Comparison of ENCODE assay signal across 9 cellular contexts in genomic region chr5:14258840-14259239, GRCh38.
DNase-seq lines count a peak whose midpoint lies in the region; ATAC-seq, FAIRE-seq and TF ChIP-seq lines count a peak whose summit lies in the region.
"Had no signal": no experiment of that assay in that cellular context is flagged by ENCODE, and none has a peak within 500 bp of the region (broad histone marks: within the 10 kb centered on the region; RNA-seq: fewer than 3 reads in every experiment).

No MANE protein-coding gene starts in this region.

- H3K4me3 ChIP-seq in IMR-90 (ENCODE audit: insufficient read depth, low read depth, low read length), result no peak overlapping the region
- H3K4me3 ChIP-seq: breast epithelium had no signal

- H4K5ac ChIP-seq in IMR-90 (ENCODE audit: low read depth, low read length), result peak overlapping the region; percentile 45

- no peaks in the 10 kb centered on the region for H3K27me3 ChIP-seq in IMR-90 (ENCODE audit: control insufficient read depth, insufficient read depth, low read length)
- H3K27me3 ChIP-seq: breast epithelium had no signal

- H4K91ac ChIP-seq in IMR-90 (ENCODE audit: insufficient read depth, low read depth, low read length), result peak overlapping the region; percentile 50; the same call in 1 of the 2 replicates

- TF ChIP-seq CTCF in GM12872 (IDR thresholded peaks at IDR 0.05; ENCODE audit: insufficient read depth, low read depth, low read length), result peak; percentile 45; the same call in 2 of the 3 replicates
- 0 out of 2 replicates have a peak, but pooled peaks have one; percentile 3 for TF ChIP-seq CTCF in IMR-90 (conservative IDR thresholded peaks at IDR 0.05; ENCODE audit: low read depth, low read length)

- DNase-seq in IMR-90 (no peak), immature natural killer cell (peak in 2 of 3 donors; percentile 17 to 19), SHP77 (lab: John Stamatoyannopoulos, UW) (no peak), HTR-8/SVneo (ENCODE audit: insufficient read length, low spot score) (no peak)
- no peak for DNase-seq in activated CD4-positive, CD25-positive, alpha-beta regulatory T cell treated with anti-CD3 and anti-CD28 coated beads, Interleukin-2, amount 50 U/mL, for 72 hours

- FAIRE-seq in HTR-8/SVneo (lab: Jason Lieb, UNC), result no peak

- peaks cover 96% of the 10 kb centered on the region for H4K20me1 ChIP-seq in IMR-90 (ENCODE audit: insufficient read depth, low read length)

- intact Hi-C loops in IMR-90 (cut with micrococcal nuclease), result no loop called here

- peak overlapping the region; percentile 69 for H3K4ac ChIP-seq in IMR-90 (ENCODE audit: low read depth, low read length)

- ATAC-seq in GM21619 (IDR thresholded peaks at IDR 0.05; ENCODE audit: unreplicated experiment), result peak; percentile 27
- ATAC-seq in IMR-90 (ENCODE audit: low read depth), result peak; percentile 5; the same call in 1 of the 2 replicates
- no peak for ATAC-seq in GM21526 (IDR thresholded peaks at IDR 0.05; ENCODE audit: low FRiP score, unreplicated experiment)

- H2AK9ac ChIP-seq in IMR-90 (replicated peaks; ENCODE audit: low read depth, low read length, poor library complexity), result no peak overlapping the region

- in situ Hi-C loops in IMR-90 (cut with MboI; ENCODE audit: low sequenced_read_pairs), result no loop called here

- H2BK120ac ChIP-seq in IMR-90 (ENCODE audit: low read depth, low read length), result peak overlapping the region; percentile 9; the same call in 1 of the 2 replicates

- H3K4me1 ChIP-seq in IMR-90 (ENCODE audit: control insufficient read depth, insufficient read depth, low read length), result peaks cover 49% of the 10 kb centered on the region

- peak overlapping the region; percentile 70 for H3K14ac ChIP-seq in IMR-90 (replicated peaks; ENCODE audit: low read depth, low read length)

- no CpG with 5 or more reads among the region's 11 CpGs for WGBS in IMR-90 (ENCODE audit: extremely low coverage in 2 of 2, insufficient read length in 1 of 2), 2 experiments

- peak overlapping the region; percentile 75 for H3K27ac ChIP-seq in IMR-90 (ENCODE audit: insufficient read depth, low read length)

- H3K9me3 ChIP-seq in IMR-90 (ENCODE audit: control insufficient read depth, insufficient read depth, low read length), result peaks cover 4% of the 10 kb centered on the region; the same call in 1 of the 2 replicates
- H3K9me3 ChIP-seq: breast epithelium had no signal

- H4K8ac ChIP-seq in IMR-90 (ENCODE audit: low read depth in 2 of 2, low read length in 2 of 2), result peak overlapping the region; percentile 25 to 70; a peak in 3 of 4 replicates

- dilution Hi-C loops in IMR-90 (cut with HindIII; ENCODE audit: low sequenced_read_pairs, unreplicated experiment), result no loop called here

- H3K23ac ChIP-seq in IMR-90 (ENCODE audit: low read depth, low read length), result peak overlapping the region; percentile 61

- H2AK5ac ChIP-seq in IMR-90 (ENCODE audit: low read depth, low read length), result peak overlapping the region; percentile 20; the same call in 1 of the 2 replicates

- H3K4me3 Mint-ChIP-seq in immature natural killer cell, result peak overlapping the region in 4 of 5 donors; percentile 19 to 63 (median 52)

- H3K9ac ChIP-seq in IMR-90 (ENCODE audit: low read depth, low read length), result peak overlapping the region; percentile 60

- peak overlapping the region; percentile 66; the same call in 1 of the 2 replicates for H3K18ac ChIP-seq in IMR-90 (ENCODE audit: low read depth, low read length)

- peak overlapping the region; percentile 29; the same call in 1 of the 2 replicates for H3K56ac ChIP-seq in IMR-90 (ENCODE audit: extremely low read depth, insufficient read depth, low read length)

- POLR2A ChIA-PET in IMR-90 (lab: Charles Lee; ENCODE audit: unreplicated experiment), result no interaction called here

- no TSS peak for BruUV-seq in IMR-90 (replicated peaks; lab: Mats Ljungman, UMichigan)

- H3K9me3 Mint-ChIP-seq in immature natural killer cell, result peaks cover 0 to 12% (median 7%) of the 10 kb centered on the region in 6 donors

- H2BK15ac ChIP-seq in IMR-90 (ENCODE audit: low read depth, low read length), result 0 out of 3 replicates have a peak overlapping the region, but pooled peaks have one; percentile 1

- peak overlapping the region in 2 of 6 donors; percentile 15 to 76 for H3K27ac Mint-ChIP-seq in immature natural killer cell

- no peak overlapping the region for H2BK20ac ChIP-seq in IMR-90 (ENCODE audit: low read depth, low read length)

- peaks cover 15% of the 10 kb centered on the region for H3K36me3 ChIP-seq in IMR-90 (ENCODE audit: control insufficient read depth, insufficient read depth, low read length)
- H3K36me3 ChIP-seq: breast epithelium had no signal

- H3K4me1 Mint-ChIP-seq in immature natural killer cell, result peaks cover 49 to 56% of the 10 kb centered on the region in 2 donors

- no peak for TF ChIP-seq POLR2A in IMR-90 (IDR thresholded peaks at IDR 0.05; ENCODE audit: low read depth, low read length)

- H3K79me1 ChIP-seq in IMR-90 (ENCODE audit: low read depth in 1 of 2, low read length in 2 of 2), result peaks cover 0 to 41% of the 10 kb centered on the region in 2 experiments; a peak in 2 of 4 replicates

- H3K27me3 Mint-ChIP-seq in immature natural killer cell (ENCODE audit: low read depth in 3 of 3), result peaks cover 0 to 3% (median 2%) of the 10 kb centered on the region in 3 donors

- CTCF ChIA-PET in IMR-90 (lab: Yijun Ruan, JAX), result no interaction called here

- H3K4me2 ChIP-seq in IMR-90 (ENCODE audit: low read depth, low read length), result peak overlapping the region; percentile 74

- H2BK5ac ChIP-seq in IMR-90 (ENCODE audit: low read depth, low read length, poor library complexity, severe bottlenecking), result peak overlapping the region; percentile 70

- peaks cover 36% of the 10 kb centered on the region for H3K9me1 ChIP-seq in IMR-90 (ENCODE audit: insufficient read depth, low read length)

- peaks cover 0 to 8% (median 0%) of the 10 kb centered on the region in 3 donors for H3K36me3 Mint-ChIP-seq in immature natural killer cell

- H2AFZ ChIP-seq in IMR-90 (replicated peaks; ENCODE audit: low read length, poor library complexity), result peak overlapping the region; percentile 13

- TF ChIP-seq RAD21 in IMR-90 (IDR thresholded peaks at IDR 0.05; ENCODE audit: low read length), result no peak

TF ChIP-seq in IMR-90, 13 proteins besides CTCF, POLR2A, EP300 and RAD21:
- TF ChIP-seq MXI1 (IDR thresholded peaks at IDR 0.05; ENCODE audit: borderline replicate concordance, low read depth, low read length), result no peak
- no peak for TF ChIP-seq BHLHE40 (IDR thresholded peaks at IDR 0.05; ENCODE audit: low read depth, low read length)
- no peak for TF ChIP-seq CHD1 (IDR thresholded peaks at IDR 0.05; ENCODE audit: low read depth, low read length)
- no peak for TF ChIP-seq MAFK (IDR thresholded peaks at IDR 0.05; ENCODE audit: low read depth, low read length)
- TF ChIP-seq RCOR1 (IDR thresholded peaks at IDR 0.05; ENCODE audit: insufficient replicate concordance, low read length), result no peak
- TF ChIP-seq CEBPB (IDR thresholded peaks at IDR 0.05; ENCODE audit: low read depth, low read length), result no peak
- no peak for TF ChIP-seq RFX5 (IDR thresholded peaks at IDR 0.05; ENCODE audit: low read depth, low read length)
- TF ChIP-seq USF2 (IDR thresholded peaks at IDR 0.05; ENCODE audit: low read depth, low read length), result no peak
TF ChIP-seq in IMR-90: peak in this region for 0.

Comparison
In these comparisons a context has a peak if more than half of its experiments do, and no peak if none do; other contexts are left out.
1. DNase-seq: peak in immature natural killer cell (2 of 3); none in IMR-90 (single experiment), SHP77 (0 of 2), HTR-8/SVneo (single experiment) and activated CD4-positive, CD25-positive, alpha-beta regulatory T cell treated with anti-CD3 and anti-CD28 coated beads, Interleukin-2, amount 50 U/mL, for 72 hours (single experiment).